Comparison of ENCODE assay signal across 13 cellular contexts in the genomic region with DNA sequence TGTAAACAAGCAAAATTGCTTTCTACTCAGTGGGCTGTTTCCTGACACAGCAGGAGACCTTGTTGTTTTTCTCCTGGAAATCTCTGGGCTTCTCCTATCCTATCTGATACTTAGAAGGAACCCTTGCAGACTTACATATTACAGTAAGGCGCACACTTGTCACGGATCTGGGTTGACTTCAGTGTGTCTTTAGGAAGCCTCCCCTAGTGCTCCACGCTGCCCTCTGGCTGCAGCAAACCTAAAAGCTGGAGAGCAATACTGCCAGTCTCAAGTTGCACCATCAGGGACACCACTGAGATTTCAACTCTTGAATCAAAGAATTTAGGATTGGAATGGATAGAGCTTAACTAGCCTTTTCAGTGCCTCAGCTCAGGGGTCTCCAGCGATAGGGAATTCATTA.
A peak's percentile ranks its signal among the peaks of the same experiment; 100 is the strongest.
DNase-seq lines count a peak whose midpoint lies in the region; FAIRE-seq and TF ChIP-seq lines count a peak whose summit lies in the region.
"Had no signal": no experiment of that assay in that cellular context is flagged by ENCODE, and none has a peak within 500 bp of the region (broad histone marks: within the 10 kb centered on the region; RNA-seq: fewer than 3 reads in every experiment).

No MANE protein-coding gene starts in this region.

- H4K20me1 ChIP-seq in Karpas-422 (ENCODE audit: insufficient read depth, low read depth, low read length), result no peaks in the 10 kb centered on the region

- H3K9me2 ChIP-seq in Karpas-422 (replicated peaks; ENCODE audit: insufficient read depth, low read length), result no peaks in the 10 kb centered on the region

- TF ChIP-seq CTCF in brain microvascular endothelial cell (IDR thresholded peaks at IDR 0.05; ENCODE audit: low read depth, low read length, missing control alignments), result no peak

- no peak for FAIRE-seq in HTR-8/SVneo (lab: Jason Lieb, UNC)

- no peaks in the 10 kb centered on the region for H3K79me2 ChIP-seq in Karpas-422 (ENCODE audit: low read length)

- no peaks in the 10 kb centered on the region for H3K9me3 ChIP-seq in Karpas-422 (ENCODE audit: low read length)
- H3K9me3 ChIP-seq: uterus had no signal

- in situ Hi-C loops in brain microvascular endothelial cell (cut with HindIII; ENCODE audit: low pct_ligation_motif_present, low sequenced_read_pairs), result no loop called here

- no peak overlapping the region for H3K9ac ChIP-seq in Karpas-422 (ENCODE audit: low read length)

- no peak overlapping the region for H3K4me2 ChIP-seq in Karpas-422 (ENCODE audit: low read depth, low read length, poor library complexity, severe bottlenecking)

- H3K27ac ChIP-seq in Karpas-422 (ENCODE audit: low read length), result no peak overlapping the region
- no peak overlapping the region for H3K27ac ChIP-seq in brain microvascular endothelial cell
- H3K27ac ChIP-seq: uterus had no signal

- no peaks in the 10 kb centered on the region for H3K4me1 ChIP-seq in Karpas-422 (ENCODE audit: low read length)
- H3K4me1 ChIP-seq: uterus had no signal

- no peak overlapping the region for H2AFZ ChIP-seq in Karpas-422 (ENCODE audit: low read length)

- H3K4me3 ChIP-seq in Karpas-422 (ENCODE audit: low read length) (no peak overlapping the region), brain microvascular endothelial cell (ENCODE audit: low read depth, low read length) (no peak overlapping the region)
- H3K4me3 ChIP-seq: uterus had no signal

- no peaks in the 10 kb centered on the region for H3K27me3 ChIP-seq in Karpas-422 (ENCODE audit: low read length)
- H3K27me3 ChIP-seq in brain microvascular endothelial cell (replicated peaks), result no peaks in the 10 kb centered on the region
- H3K27me3 ChIP-seq: uterus had no signal

- H3K36me3 ChIP-seq in Karpas-422 (ENCODE audit: insufficient read depth, low read length), result no peaks in the 10 kb centered on the region
- no peaks in the 10 kb centered on the region for H3K36me3 ChIP-seq in brain microvascular endothelial cell (replicated peaks)
- H3K36me3 ChIP-seq: uterus had no signal

- DNase-seq in AG20443 (ENCODE audit: low spot score), result peak; percentile 68
- peak; percentile 70 for DNase-seq in Karpas-422
- DNase-seq in brain microvascular endothelial cell, result peak; percentile 17
- DNase-seq in medulla oblongata (ENCODE audit: extremely low spot score), result peak; percentile 63
- no peak for DNase-seq in HTR-8/SVneo (ENCODE audit: insufficient read length, low spot score)
- no peak for DNase-seq in NK-92 (lab: John Stamatoyannopoulos, UW; ENCODE audit: unreplicated experiment)
- no peak for DNase-seq in NCI-H69 (lab: John Stamatoyannopoulos, UW)
- no peak for DNase-seq in putamen (ENCODE audit: low spot score)
- DNase-seq: activated T-cell treated with anti-CD3 and anti-CD28 coated beads, Interleukin-2, amount 50 U/mL, for 4 hours; cortex of kidney; stimulated activated CD4-positive, alpha-beta T cell treated with anti-CD3 and anti-CD28 coated beads, Interleukin-4, amount 100 ng/mL, for 24 hours; stimulated activated naive B cell treated with anti-CD40 and anti-IgM and Interleukin-4, amounts not matched to agents 10 μg/mL and 1 μg/mL and 100 μg/mL, for 72 hours had no signal

Comparison
In these comparisons a context has a peak if more than half of its experiments do, and no peak if none do; other contexts are left out.
1. DNase-seq: peak in AG20443 (single experiment), Karpas-422 (single experiment), brain microvascular endothelial cell (single experiment) and medulla oblongata (single experiment); none in HTR-8/SVneo (single experiment), NK-92 (single experiment), NCI-H69 (single experiment) and putamen (single experiment).